ENCODE assay signal across 9 cellular contexts in the genomic region with DNA sequence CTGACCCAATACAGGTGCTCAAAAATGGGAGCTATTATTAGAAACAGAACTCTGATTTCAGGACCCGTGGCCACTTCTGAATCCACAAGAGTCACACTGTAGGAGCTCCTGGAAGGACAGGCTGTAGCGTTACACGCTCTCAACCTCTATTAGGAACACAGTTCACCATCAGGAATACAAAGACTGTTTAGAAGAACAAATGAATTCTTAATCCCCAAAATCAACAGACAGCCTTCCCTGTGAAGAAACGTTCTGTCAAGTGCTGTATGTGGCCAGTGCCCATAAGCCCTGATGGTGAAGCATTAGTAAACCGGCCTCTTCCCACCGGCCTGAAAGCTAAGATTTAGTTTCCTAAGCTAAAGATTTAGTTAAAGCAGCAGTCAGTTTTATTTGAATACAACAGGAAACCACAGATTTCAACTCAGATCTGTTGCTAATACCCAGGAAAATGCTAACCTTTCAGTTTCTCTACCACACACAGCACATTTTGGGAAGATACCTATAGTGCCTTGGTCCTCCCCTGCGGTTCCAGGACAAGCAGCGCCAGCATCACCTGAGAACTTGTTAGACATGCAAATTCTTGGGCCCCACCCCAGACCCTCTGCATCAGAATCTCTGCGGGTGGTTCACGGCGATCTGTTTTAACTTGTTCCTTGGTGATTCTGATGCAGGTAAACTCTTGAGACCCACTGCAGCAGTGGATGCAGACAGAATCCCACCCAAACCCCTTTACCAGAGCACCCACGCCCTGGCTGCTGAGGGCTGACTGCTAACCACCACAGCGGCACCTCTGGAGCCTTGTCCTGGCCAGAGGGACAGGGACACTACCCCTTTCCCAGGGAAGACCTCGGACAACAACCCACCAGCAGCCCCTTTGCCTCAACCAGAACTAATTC. TPM values are rescaled to one million over a fixed set of nuclear protein-coding genes. Genes with fewer than 3 reads are reported as not detected.
A peak's percentile ranks its signal among the peaks of the same experiment; 100 is the strongest.
DNase-seq lines count a peak whose midpoint lies in the region; ATAC-seq and TF ChIP-seq lines count a peak whose summit lies in the region.
"Had no signal": no experiment of that assay in that cellular context is flagged by ENCODE, and none has a peak within 500 bp of the region (broad histone marks: within the 10 kb centered on the region; RNA-seq: fewer than 3 reads in every experiment).

No MANE protein-coding gene starts in this region.

- peak; percentile 65 for ATAC-seq in GM18870 (IDR thresholded peaks at IDR 0.05; ENCODE audit: unreplicated experiment)

- peaks cover 17% of the 10 kb centered on the region for H3K4me1 Mint-ChIP-seq in mesothelial cell of epicardium

- POLR2A ChIA-PET in HEK293 (lab: Yijun Ruan, JAX) = no interaction called here
- POLR2A ChIA-PET in OCI-LY7 (lab: Charles Lee) = interaction anchor here (0.5 to 2.0 kb wide), 8 partner anchors 11 to 495 kb away, joined by 3 to 5 read pairs (median 4); no protein-coding TSS in a partner anchor

- no peaks in the 10 kb centered on the region for H3K36me3 Mint-ChIP-seq in mesothelial cell of epicardium

- no peaks in the 10 kb centered on the region for H3K9me3 Mint-ChIP-seq in mesothelial cell of epicardium

- H3K4me3 ChIP-seq in HEK293 (ENCODE audit: low read depth, low read length) = no peak overlapping the region
- peak overlapping the region; percentile 16 for H3K4me3 ChIP-seq in OCI-LY7 (ENCODE audit: low read depth, low read length, poor library complexity, severe bottlenecking)

- H3K4me1 ChIP-seq in HEK293 (ENCODE audit: control insufficient read depth, insufficient read depth, low read length) (no peaks in the 10 kb centered on the region), OCI-LY7 (ENCODE audit: insufficient read depth, low read length, poor library complexity, severe bottlenecking) (peaks cover 20% of the 10 kb centered on the region)

- peak overlapping the region; percentile 46; the same call in 1 of the 2 replicates for H2AFZ ChIP-seq in OCI-LY7 (ENCODE audit: low read length)

- H3K36me3 ChIP-seq in HEK293 (ENCODE audit: control insufficient read depth in 2 of 2, insufficient read depth in 1 of 2, low read length in 2 of 2) (no peaks in the 10 kb centered on the region), OCI-LY7 (ENCODE audit: insufficient read depth, low read length) (no peaks in the 10 kb centered on the region)

- H3K4me3 Mint-ChIP-seq in mesothelial cell of epicardium = no peak overlapping the region

- H3K27me3 Mint-ChIP-seq in mesothelial cell of epicardium (ENCODE audit: low read depth) = peaks cover 8% of the 10 kb centered on the region

- H4K20me1 ChIP-seq in OCI-LY7 (ENCODE audit: insufficient read depth, low read length) = no peaks in the 10 kb centered on the region

- peak overlapping the region; percentile 56 for H3K4me2 ChIP-seq in OCI-LY7 (ENCODE audit: low read length)

- no peak overlapping the region for H3K27ac ChIP-seq in HEK293 (ENCODE audit: extremely low read depth, low read depth, low read length)
- H3K27ac ChIP-seq in OCI-LY7 (ENCODE audit: low read depth, low read length, poor library complexity, severe bottlenecking) = no peak overlapping the region
- H3K27ac ChIP-seq: HL-60 had no signal

- H3K27ac Mint-ChIP-seq in mesothelial cell of epicardium = peak overlapping the region; percentile 47

- intact Hi-C loops in OCI-LY7 (cut with micrococcal nuclease; ENCODE audit: unreplicated experiment) = no loop called here

- CTCF ChIA-PET in HEK293 (lab: Yijun Ruan, JAX) (interaction anchor here (0.6 to 1.9 kb wide), 3 partner anchors 12 to 787 kb away, joined by 3 to 6 read pairs (median 3); no protein-coding TSS in a partner anchor), OCI-LY7 (lab: Charles Lee; ENCODE audit: unreplicated experiment) (interaction anchor here (0.5 kb wide), 1 partner anchor 63 kb away, joined by 3 read pairs; no protein-coding TSS in a partner anchor)

- H3K79me2 ChIP-seq in OCI-LY7 (ENCODE audit: insufficient read depth, low read depth, low read length) = no peaks in the 10 kb centered on the region

- no peaks in the 10 kb centered on the region for H3K9me2 ChIP-seq in OCI-LY7 (ENCODE audit: insufficient read depth, low read length)

- no peaks in the 10 kb centered on the region for H3K9me3 ChIP-seq in HEK293 (ENCODE audit: control insufficient read depth, insufficient read depth, low read depth, low read length)
- H3K9me3 ChIP-seq in OCI-LY7 (ENCODE audit: low read length) = no peaks in the 10 kb centered on the region

- BruUV-seq in OCI-LY7 (replicated peaks; lab: Mats Ljungman, UMichigan) = no TSS peak

- TF ChIP-seq CTCF in HEK293 (tag by site-specific recombination; IDR thresholded peaks at IDR 0.05) = no peak
- no peak for TF ChIP-seq CTCF in OCI-LY7 (conservative IDR thresholded peaks at IDR 0.05; ENCODE audit: low read length)
- TF ChIP-seq CTCF in mesothelial cell of epicardium (IDR thresholded peaks at IDR 0.05; ENCODE audit: unreplicated experiment) = no peak

- peak; percentile 42 for DNase-seq in OCI-LY7 (ENCODE audit: low spot score)
- DNase-seq in mesothelial cell of epicardium (ENCODE audit: low spot score in 2 of 2, unreplicated experiment in 2 of 2) = no peak
- DNase-seq in NCI-H226 = no peak
- DNase-seq in NCI-H2081 treated with DMSO at 0.1 percent for 48 hours (lab: John Stamatoyannopoulos, UW) = no peak
- DNase-seq in SIG-M5 treated with dmso at 0.1 percent for 504 hours (lab: John Stamatoyannopoulos, UW; ENCODE audit: unreplicated experiment) = no peak
- no peak for DNase-seq in kidney tubule cell (ENCODE audit: low spot score)

TF ChIP-seq in HEK293, 187 proteins besides CTCF, POLR2A, EP300 and RAD21:
- TF ChIP-seq ZBTB20 (tag by site-specific recombination; IDR thresholded peaks at IDR 0.05) (0 out of 2 replicates have a peak, but pooled peaks have one; percentile 14), ZNF558 (tag by site-specific recombination; IDR thresholded peaks at IDR 0.05) (no peak)

RNA-seq across cellular contexts. Expression of gene MTRES1, which starts 33.4 kb away (rescaled TPM):
- total RNA-seq in OCI-LY7 (2014; rRNA removed; shearing (Covaris generic)) = 22.3 and 27.3 TPM in 2 replicates
- total RNA-seq in OCI-LY7 (2022) (21.6 and 23.0 TPM in 2 replicates), mesothelial cell of epicardium (16.6 to 18.7 TPM (median 17.3 TPM) in 3 replicates)

RNA-seq across cellular contexts. Expression of gene BEND3, which starts 53.9 kb away (rescaled TPM):
- total RNA-seq in OCI-LY7 (2014; rRNA removed; shearing (Covaris generic)) = 7.9 and 11.7 TPM in 2 replicates
- total RNA-seq in OCI-LY7 (2022) (13.1 and 14.3 TPM in 2 replicates), mesothelial cell of epicardium (10.3 to 10.5 TPM (median 10.4 TPM) in 3 replicates)
